Comparison of ENCODE assay signal across 1 cellular context in genomic region chr9:30713279-30713678, GRCh38.
TF ChIP-seq lines count a peak whose summit lies in the region.

No MANE protein-coding gene starts in this region.

TF ChIP-seq in HepG2, 621 proteins besides CTCF, POLR2A, EP300 and RAD21 (continued from another document):
- TF ChIP-seq HNF1A (IDR thresholded peaks at IDR 0.05; ENCODE audit: low read depth) (no peak), HNF1A (CRISPR knock-in tag; IDR thresholded peaks at IDR 0.05; ENCODE audit: borderline replicate concordance) (peak; percentile 67; the same call in 1 of the 2 replicates), THRA (CRISPR knock-in tag; IDR thresholded peaks at IDR 0.05; ENCODE audit: borderline replicate concordance) (peak; percentile 99)
TF ChIP-seq in HepG2: peak in this region for 12.
